ENCODE assay signal across 20 cellular contexts in the genomic region with DNA sequence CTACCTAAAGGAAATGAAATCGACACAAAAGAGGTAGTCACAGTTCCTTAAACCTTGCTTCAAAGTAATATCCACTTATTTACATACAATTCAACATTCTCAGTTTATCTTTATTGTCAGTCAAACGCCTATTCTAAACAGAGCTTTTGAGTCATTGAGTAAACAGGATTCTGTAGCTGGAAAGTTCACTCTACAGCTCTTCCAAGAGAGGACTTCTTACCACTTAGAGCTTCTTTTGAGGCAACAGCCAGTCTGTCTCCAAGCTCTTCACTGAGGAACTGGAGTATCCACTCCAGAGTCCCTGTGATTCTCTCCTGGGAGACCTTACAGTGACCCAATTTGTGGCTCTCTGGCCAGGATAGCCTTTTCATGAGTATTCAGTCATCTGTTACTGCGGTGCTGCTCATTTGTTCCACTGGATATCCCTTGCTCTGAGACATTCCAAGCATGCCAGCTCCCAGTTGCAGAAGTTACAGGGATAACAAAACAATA.
DNase-seq lines count a peak whose midpoint lies in the region; ATAC-seq, FAIRE-seq and TF ChIP-seq lines count a peak whose summit lies in the region.
"Had no signal": no experiment of that assay in that cellular context is flagged by ENCODE, and none has a peak within 500 bp of the region (broad histone marks: within the 10 kb centered on the region; RNA-seq: fewer than 3 reads in every experiment).

No MANE protein-coding gene starts in this region.

- no peaks in the 10 kb centered on the region for H4K20me1 ChIP-seq in hepatocyte (ENCODE audit: insufficient read depth, poor library complexity, severe bottlenecking)

- H3K9me3 ChIP-seq in hepatocyte (ENCODE audit: low read depth) (no peaks in the 10 kb centered on the region), small intestine (ENCODE audit: control insufficient read depth, low read depth) (no peaks in the 10 kb centered on the region), psoas muscle (no peaks in the 10 kb centered on the region)
- H3K9me3 ChIP-seq: breast epithelium, esophagus squamous epithelium, heart right ventricle, thyroid gland had no signal

- H3K36me3 ChIP-seq in hepatocyte (replicated peaks; ENCODE audit: insufficient read depth, low read depth) (no peaks in the 10 kb centered on the region), small intestine (ENCODE audit: control insufficient read depth in 2 of 2, insufficient read depth in 2 of 2, low read length in 2 of 2) (no peaks in the 10 kb centered on the region), psoas muscle (ENCODE audit: insufficient read depth in 1 of 2, low read depth in 1 of 2) (no peaks in the 10 kb centered on the region)
- H3K36me3 ChIP-seq: breast epithelium, esophagus squamous epithelium, heart right ventricle, thyroid gland had no signal

- H3K4me1 ChIP-seq in hepatocyte (ENCODE audit: insufficient read depth) (peaks cover 11% of the 10 kb centered on the region), small intestine (ENCODE audit: control insufficient read depth in 2 of 2, insufficient read depth in 1 of 2, low read depth in 1 of 2, low read length in 1 of 2) (no peaks in the 10 kb centered on the region), psoas muscle (peaks cover 4% of the 10 kb centered on the region)
- H3K4me1 ChIP-seq: breast epithelium, thyroid gland had no signal

- no peak for FAIRE-seq in small intestine (lab: Jason Lieb, UNC)

- H3K79me2 ChIP-seq in hepatocyte, result no peaks in the 10 kb centered on the region

- H3K27me3 ChIP-seq in hepatocyte, result no peaks in the 10 kb centered on the region
- H3K27me3 ChIP-seq in small intestine (ENCODE audit: control insufficient read depth in 2 of 2, insufficient read depth in 2 of 2, low read length in 2 of 2), result no peaks in the 10 kb centered on the region
- no peaks in the 10 kb centered on the region for H3K27me3 ChIP-seq in psoas muscle (ENCODE audit: insufficient read depth in 3 of 3, low read length in 2 of 3)
- H3K27me3 ChIP-seq: breast epithelium, esophagus squamous epithelium, heart right ventricle, thyroid gland had no signal

- H2AFZ ChIP-seq in hepatocyte, result no peak overlapping the region

- DNase-seq in SIG-M5 treated with dmso at 0.1 percent for 504 hours (lab: John Stamatoyannopoulos, UW; ENCODE audit: unreplicated experiment) (peak; percentile 4), SIG-M5 (lab: John Stamatoyannopoulos, UW) (no peak), astrocyte of the hippocampus (ENCODE audit: low read depth, low spot score) (peak; percentile 31), hepatocyte (ENCODE audit: low spot score) (peak; percentile 28), small intestine (peak; percentile 20), G401 (ENCODE audit: low spot score) (no peak), putamen (ENCODE audit: low spot score) (no peak), psoas muscle (no peak)
- DNase-seq: activated CD8-positive, alpha-beta T cell treated with anti-CD3 and anti-CD28 coated beads for 36 hours; activated T-cell treated with anti-CD3 and anti-CD28 coated beads, Interleukin-2, amount 50 U/mL, for 24 hours; C1 segment of cervical spinal cord; esophagus squamous epithelium; heart right ventricle; islet precursor cell; NCI-H1930; stimulated activated naive CD4-positive, alpha-beta T cell; thyroid gland had no signal

- ATAC-seq in psoas muscle, result no peak
- ATAC-seq: activated CD8-positive, alpha-beta T cell treated with anti-CD3 and anti-CD28 coated beads for 36 hours; heart right ventricle; Right ventricle myocardium inferior had no signal

- in situ Hi-C loops in G401 (cut with HindIII; ENCODE audit: low sequenced_read_pairs), result no loop called here

- intact Hi-C loops in psoas muscle (cut with DNase I), result no loop called here

- peak overlapping the region; percentile 39 for H3K4me2 ChIP-seq in hepatocyte

- WGBS in hepatocyte (ENCODE audit: low lambda C conversion rate, missing lambda C conversion rate), result 34% methylated on average over 3 of the region's 3 CpGs
- WGBS in small intestine, 3 donors, result 24 to 35% (median 33%) methylated on average over 3 of the region's 3 CpGs
- 61 to 62% (median 61%) methylated on average over 3 of the region's 3 CpGs for WGBS in psoas muscle, 3 donors

- no peak overlapping the region for H3K4me3 ChIP-seq in hepatocyte
- no peak overlapping the region for H3K4me3 ChIP-seq in small intestine (ENCODE audit: low read depth in 1 of 2, low read length in 2 of 2)
- no peak overlapping the region for H3K4me3 ChIP-seq in psoas muscle
- H3K4me3 ChIP-seq: breast epithelium, esophagus squamous epithelium, heart right ventricle, thyroid gland had no signal

- no peak for TF ChIP-seq CTCF in hepatocyte (IDR thresholded peaks at IDR 0.05; ENCODE audit: poor library complexity)
- TF ChIP-seq CTCF in psoas muscle (IDR thresholded peaks at IDR 0.05), result no peak

- peak overlapping the region; percentile 59 for H3K27ac ChIP-seq in hepatocyte
- H3K27ac ChIP-seq in small intestine (ENCODE audit: low read depth in 1 of 2, low read length in 1 of 2), result no peak overlapping the region
- no peak overlapping the region for H3K27ac ChIP-seq in psoas muscle
- H3K27ac ChIP-seq: breast epithelium, esophagus squamous epithelium, heart right ventricle, thyroid gland, VCaP had no signal

- H3K9me2 ChIP-seq in hepatocyte (replicated peaks; ENCODE audit: insufficient read depth), result no peaks in the 10 kb centered on the region

Comparison
In these comparisons a context has a peak if more than half of its experiments do, and no peak if none do; other contexts are left out.
1. DNase-seq: peak in SIG-M5 treated with dmso at 0.1 percent for 504 hours (single experiment), astrocyte of the hippocampus (single experiment), hepatocyte (single experiment) and small intestine (single experiment); none in SIG-M5 (single experiment), G401 (single experiment), putamen (single experiment) and psoas muscle (0 of 2).